ENCODE assay signal across 25 cellular contexts in genomic region chr15:101550124-101550523, GRCh38.
"Had no signal": no experiment of that assay in that cellular context is flagged by ENCODE, and none has a peak within 500 bp of the region (broad histone marks: within the 10 kb centered on the region; RNA-seq: fewer than 3 reads in every experiment).

No MANE protein-coding gene starts in this region.

- H3K27ac ChIP-seq: stomach, suprapubic skin, testis, thoracic aorta, thyroid gland, tibial artery, tibial nerve, transverse colon, upper lobe of left lung, upper lobe of right lung, uterus, vagina had no signal

- H3K9me3 ChIP-seq: stomach, suprapubic skin, testis, thoracic aorta, thyroid gland, tibial artery, transverse colon, upper lobe of left lung, upper lobe of right lung, uterus, vagina had no signal

- ATAC-seq: stimulated activated effector memory CD8-positive, alpha-beta T cell treated with anti-CD3 and anti-CD28 coated beads, Interleukin-12 subunit alpha, Interleukin-12 subunit beta, amount 100 ng/mL, for 72 hours; stimulated activated memory B cell treated with anti-CD40 and anti-IgM and Interleukin-4, amounts not matched to agents 10 μg/mL and 1 μg/mL and 100 μg/mL, for 72 hours; stimulated activated naive B cell treated with anti-CD40 and anti-IgM and Interleukin-4, amounts not matched to agents 10 μg/mL and 1 μg/mL and 100 μg/mL, for 72 hours; stimulated activated naive CD8-positive, alpha-beta T cell treated with anti-CD3 and anti-CD28 coated beads, Interleukin-15, amount 100 ng/mL, for 72 hours; stimulated activated naive CD8-positive, alpha-beta T cell treated with anti-CD3 and anti-CD28 coated beads, Interleukin-15, Interleukin-2, amounts not matched to agents 100 U/mL and 50 U/mL, for 24 hours; upper lobe of right lung had no signal

- H3K27me3 ChIP-seq: testis, thyroid gland, upper lobe of left lung, uterus, vagina had no signal

- DNase-seq: stimulated activated CD4-positive, alpha-beta T cell treated with anti-CD3 and anti-CD28 coated beads, Interleukin-2, amount 100 ng/mL, for 48 hours; stimulated activated CD4-positive, alpha-beta T cell treated with anti-CD3 and anti-CD28 coated beads, Interleukin-4, amount 100 ng/mL, for 1 hour; stimulated activated CD4-positive, alpha-beta T cell treated with anti-CD3 and anti-CD28 coated beads, Interleukin-4, amount 100 ng/mL, for 24 hours; stimulated activated CD4-positive, alpha-beta T cell treated with anti-CD3 and anti-CD28 coated beads, Interleukin-4, amount 100 ng/mL, for 4 hours; stimulated activated CD8-positive, alpha-beta memory T cell treated with anti-CD3 and anti-CD28 coated beads, Interleukin-4, amount 100 ng/mL, for 48 hours; stimulated activated naive B cell treated with anti-CD40 and anti-IgM and Interleukin-4, amounts not matched to agents 10 μg/mL and 1 μg/mL and 100 μg/mL, for 72 hours; stimulated activated naive CD4-positive, alpha-beta T cell; stimulated activated naive CD4-positive, alpha-beta T cell treated with Interleukin-2 at 50 U/mL for 16 hours; stimulated activated naive CD8-positive, alpha-beta T cell treated with anti-CD3 and anti-CD28 coated beads, Interleukin-15, amount 100 ng/mL, for 72 hours; stimulated activated naive CD8-positive, alpha-beta T cell treated with anti-CD3 and anti-CD28 coated beads, Interleukin-15, Interleukin-2, amounts not matched to agents 100 U/mL and 50 U/mL, for 24 hours; stomach; substantia nigra; testis; thyroid gland; tibial artery; transverse colon; upper lobe of left lung; upper lobe of right lung; uterus had no signal

- H3K4me3 ChIP-seq: stomach, suprapubic skin, testis, thoracic aorta, thyroid gland, tibial artery, tibial nerve, transverse colon, upper lobe of left lung, upper lobe of right lung, uterus, vagina had no signal

- H3K4me1 ChIP-seq: testis, thyroid gland, tibial artery, tibial nerve, upper lobe of left lung, upper lobe of right lung, uterus, vagina had no signal

- H3K36me3 ChIP-seq: stomach, suprapubic skin, thoracic aorta, thyroid gland, tibial artery, tibial nerve, transverse colon, upper lobe of left lung, upper lobe of right lung, uterus, vagina had no signal
